Comparison of ENCODE assay signal across 8 cellular contexts in the genomic region with DNA sequence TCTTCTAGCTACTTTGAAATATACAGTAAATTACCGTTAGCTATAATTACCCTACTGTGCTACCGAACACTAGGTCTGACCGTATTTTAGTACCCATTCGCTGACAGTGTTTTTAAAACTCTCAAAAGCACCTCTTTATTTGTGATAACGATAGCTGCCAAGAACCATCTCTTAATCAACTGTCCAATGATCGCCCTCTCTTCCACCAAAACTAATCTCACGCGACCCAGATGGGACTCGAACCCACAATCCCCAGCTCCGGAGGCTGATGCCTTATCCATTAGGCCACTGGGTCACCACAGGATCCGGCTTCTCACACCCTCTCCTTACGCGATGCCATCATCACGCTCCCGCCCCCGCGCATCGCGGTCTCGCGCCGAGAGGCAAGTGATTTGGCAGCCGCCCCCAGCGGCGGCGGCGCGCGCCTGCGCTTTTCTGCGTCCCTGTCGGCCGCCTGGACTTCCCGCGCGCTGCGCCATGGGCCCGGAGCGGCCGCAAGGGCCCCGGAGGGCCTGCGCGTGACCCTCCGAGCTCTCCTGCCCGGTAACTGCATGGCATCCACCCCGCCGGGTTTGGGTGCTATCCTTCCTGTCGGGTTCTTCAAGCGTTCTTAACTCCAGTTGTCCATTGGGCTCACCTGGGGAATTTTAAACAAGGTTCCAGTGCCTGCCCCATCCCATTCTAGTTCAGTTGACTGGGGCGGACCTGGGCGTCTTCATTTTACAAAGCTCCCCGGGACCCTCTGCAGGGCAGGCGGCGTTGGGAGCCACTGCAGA. TPM values are rescaled to one million over a fixed set of nuclear protein-coding genes. Genes with fewer than 3 reads are reported as not detected.
DNase-seq lines count a peak whose midpoint lies in the region; ATAC-seq, FAIRE-seq and TF ChIP-seq lines count a peak whose summit lies in the region.

No MANE protein-coding gene starts in this region.

- ATAC-seq in CD4-positive, alpha-beta T cell (ENCODE audit: poor library complexity) = peak; percentile 93
- ATAC-seq in GM19395 (IDR thresholded peaks at IDR 0.05; ENCODE audit: unreplicated experiment) (peak; percentile 95), HG03558 (IDR thresholded peaks at IDR 0.05; ENCODE audit: extremely low read depth, unreplicated experiment) (peak; percentile 80), HepG2 (peak; percentile 93)

- H2AFZ ChIP-seq in HepG2 (ENCODE audit: low read length) = peak overlapping the region; percentile 90

- intact Hi-C loops in CD4-positive, alpha-beta T cell (cut with DNase I, micrococcal nuclease) = loop anchor here (1.0 to 2.0 kb wide), 3 partner anchors 15 to 25 kb away; partner anchors contain the start of gene KPNA2 (in 2 of the 2)
- intact Hi-C loops in HepG2 (cut with micrococcal nuclease; ENCODE audit: unreplicated experiment) = loop anchor here (1.0 to 2.0 kb wide), 2 partner anchors 8 to 15 kb away; partner anchors contain the start of gene KPNA2

- no peaks in the 10 kb centered on the region for H3K9me3 ChIP-seq in CD4-positive, alpha-beta T cell (ENCODE audit: control insufficient read depth, low read length)
- no peaks in the 10 kb centered on the region for H3K9me3 ChIP-seq in HepG2 (ENCODE audit: low read length)

- peaks cover 21% of the 10 kb centered on the region for H3K4me1 Mint-ChIP-seq in CD4-positive, alpha-beta T cell (ENCODE audit: low read depth)

- FAIRE-seq in HepG2 (lab: Jason Lieb, UNC) = peak; percentile 63

- in situ Hi-C loops in HepG2 (cut with HindIII; ENCODE audit: extremely low pct_ligation_motif_present, low pct_unique_long_range_greater_than_20kb) = no loop called here

- TF ChIP-seq EP300 in HepG2 (IDR thresholded peaks at IDR 0.05; ENCODE audit: low read depth in 2 of 2, low read length in 2 of 2) = 0 out of 4 replicates have a peak, but pooled peaks of 1 of the 2 experiments have one; percentile 28
- TF ChIP-seq EP300 in HepG2 (CRISPR knock-in tag; IDR thresholded peaks at IDR 0.05; ENCODE audit: borderline replicate concordance) = peak; percentile 33; the same call in 1 of the 2 replicates

- H4K20me1 ChIP-seq in HepG2 (ENCODE audit: insufficient read depth, low read length) = no peaks in the 10 kb centered on the region

- TF ChIP-seq RAD21 in HepG2 (CRISPR knock-in tag; IDR thresholded peaks at IDR 0.05) = peak; percentile 81

- no peak overlapping the region for H3K27ac ChIP-seq in CD4-positive, alpha-beta T cell (ENCODE audit: low read depth, low read length)
- H3K27ac ChIP-seq in HepG2 (ENCODE audit: extremely low read length, insufficient read depth, low read length) = peak overlapping the region; percentile 92

- H3K36me3 Mint-ChIP-seq in CD4-positive, alpha-beta T cell (ENCODE audit: low read depth) = peaks cover 13% of the 10 kb centered on the region

- H3K36me3 ChIP-seq in HepG2 (replicated peaks in 1 of 2; ENCODE audit: control insufficient read depth in 1 of 2, insufficient read depth in 2 of 2, low read length in 2 of 2) = no peaks in the 10 kb centered on the region

- BruUV-seq in HepG2 (replicated peaks; lab: Mats Ljungman, UMichigan) = TSS peak; percentile 87

- no peaks in the 10 kb centered on the region for H3K27me3 ChIP-seq in CD4-positive, alpha-beta T cell (ENCODE audit: control insufficient read depth, insufficient read depth, low read length)
- H3K27me3 ChIP-seq in HepG2 (ENCODE audit: control insufficient read depth in 1 of 2, insufficient read depth in 2 of 2, low read length in 2 of 2) = peaks cover 0 to 2% of the 10 kb centered on the region in 2 experiments; a peak in 1 of 5 replicates

- H3K27ac Mint-ChIP-seq in CD4-positive, alpha-beta T cell = peak overlapping the region; percentile 92

- under 1% methylated on average over 28 of the region's 54 CpGs for WGBS in HepG2 (ENCODE audit: low lambda C conversion rate)

- H3K79me2 ChIP-seq in HepG2 (ENCODE audit: insufficient read depth, low read length) = no peaks in the 10 kb centered on the region

- TF ChIP-seq POLR2A in HepG2 (IDR thresholded peaks at IDR 0.05; ENCODE audit: insufficient read depth in 1 of 2, low read depth in 2 of 2, low read length in 2 of 2) = peak; percentile 95 to 96

- peak overlapping the region; percentile 85 for H3K9ac ChIP-seq in HepG2 (ENCODE audit: insufficient read depth, low read depth, low read length)

- CTCF ChIA-PET in CD4-positive, alpha-beta T cell (lab: Charles Lee) = interaction anchor here (1.2 to 1.4 kb wide), 6 partner anchors 10 to 27 kb away, joined by 3 to 5 read pairs (median 4); partner anchors contain the start of gene KPNA2
- CTCF ChIA-PET in HepG2 (lab: Yijun Ruan, JAX; ENCODE audit: low intra/inter-chr PET ratio, low total read pairs) = no interaction called here

- H3K4me1 ChIP-seq in HepG2 (ENCODE audit: insufficient read depth, low read length) = peaks cover 50% of the 10 kb centered on the region

- POLR2A ChIA-PET in CD4-positive, alpha-beta T cell (lab: Charles Lee) = interaction anchor here (1.0 to 2.4 kb wide), 5 partner anchors 9 to 161 kb away, joined by 3 to 18 read pairs (median 4); partner anchors contain the start of genes C17orf58 and KPNA2
- POLR2A ChIA-PET in HepG2 (lab: Yijun Ruan, JAX) = interaction anchor here (0.6 to 2.1 kb wide), 18 partner anchors 10 to 493 kb away, joined by 3 to 44 read pairs (median 4); partner anchors contain the start of genes AMZ2, BPTF, C17orf58 and KPNA2

- H3K9me3 Mint-ChIP-seq in CD4-positive, alpha-beta T cell = no peaks in the 10 kb centered on the region

- H3K4me3 Mint-ChIP-seq in CD4-positive, alpha-beta T cell = peak overlapping the region; percentile 87

- H3K4me3 ChIP-seq in HepG2 (replicated peaks in 1 of 3; ENCODE audit: insufficient read depth in 1 of 3, low read depth in 2 of 3, low read length in 3 of 3) = peak overlapping the region; percentile 65 to 75 (median 67)

- TF ChIP-seq CTCF in CD4-positive, alpha-beta T cell (IDR thresholded peaks at IDR 0.05) = peak; percentile 44
- TF ChIP-seq CTCF in HepG2 (CRISPR knock-in tag; IDR thresholded peaks at IDR 0.05) = peak; percentile 65

- peak; percentile 91 to 99 (median 95) for DNase-seq in CD4-positive, alpha-beta T cell
- DNase-seq in NCI-H69 (lab: John Stamatoyannopoulos, UW) (peak; percentile 97), dermis blood vessel endothelial cell (peak; percentile 98), HepG2 (ENCODE audit: low spot score) (peak; percentile 95)
- DNase-seq in activated CD4-positive, alpha-beta T cell treated with anti-CD3 and anti-CD28 coated beads, Interleukin-2, amount 50 U/mL, for 24 hours (ENCODE audit: low read depth in 1 of 2, low spot score in 1 of 2) = peak; percentile 98 to 100
- peak; percentile 100 for DNase-seq in stimulated activated CD4-positive, alpha-beta T cell treated with anti-CD3 and anti-CD28 coated beads, Interleukin-2, amount 100 ng/mL, for 48 hours

- H3K4me2 ChIP-seq in HepG2 (ENCODE audit: low read depth, low read length) = peak overlapping the region; percentile 85

- peaks cover 9% of the 10 kb centered on the region for H3K27me3 Mint-ChIP-seq in CD4-positive, alpha-beta T cell

RNA-seq across cellular contexts. Expression of gene KPNA2, which starts 15.7 kb away (rescaled TPM):
- total RNA-seq in CD4-positive, alpha-beta T cell = 10 to 100 TPM; 64.4 to 65.9 TPM
- total RNA-seq in dermis blood vessel endothelial cell = 96.5 and 179 TPM in 2 replicates
- total RNA-seq in HepG2 (2016; rRNA removed; fragmentation: Illumina TruSeq; extraction: Trizol) = 305 and 410 TPM in 2 replicates
- 130 and 151 TPM in 2 replicates for total RNA-seq in HepG2 (2016; cell fraction: cytosol; rRNA removed; fragmentation: Illumina TruSeq; extraction: Trizol; ENCODE audit: low read depth)
- 293 and 395 TPM in 2 replicates for total RNA-seq in HepG2 (2016; cell fraction: insoluble cytoplasmic fraction; rRNA removed; fragmentation: Illumina TruSeq; extraction: Trizol)
- total RNA-seq in HepG2 (2016; cell fraction: membrane; rRNA removed; fragmentation: Illumina TruSeq; extraction: Trizol) = 181 and 208 TPM in 2 replicates
- 176 and 216 TPM in 2 replicates for total RNA-seq in HepG2 (2016; cell fraction: nucleus; rRNA removed; fragmentation: Illumina TruSeq; extraction: Trizol)
- 76.7 and 111 TPM in 2 replicates for polyA plus RNA-seq in HepG2 (2011; rRNA removed)
- polyA plus RNA-seq in HepG2 (2011; cell fraction: cytosol; rRNA removed) = 89.6 and 93.6 TPM in 2 replicates
- 62.8 and 68.9 TPM in 2 replicates for polyA plus RNA-seq in HepG2 (2011; cell fraction: nucleus; rRNA removed)
- polyA plus RNA-seq in HepG2 (2012) = 104 and 144 TPM in 2 replicates
- polyA plus RNA-seq in HepG2 (2016; cell fraction: cytosol; fragmentation: Illumina TruSeq; extraction: Trizol; ENCODE audit: low read depth) = 63.3 and 66.0 TPM in 2 replicates
- polyA plus RNA-seq in HepG2 (2016; cell fraction: insoluble cytoplasmic fraction; fragmentation: Illumina TruSeq; extraction: Trizol; ENCODE audit: low read depth) = 396 and 415 TPM in 2 replicates
- 85.9 and 88.8 TPM in 2 replicates for polyA plus RNA-seq in HepG2 (2016; cell fraction: membrane; fragmentation: Illumina TruSeq; extraction: Trizol; ENCODE audit: low read depth)
- polyA plus RNA-seq in HepG2 (2016; cell fraction: nucleus; fragmentation: Illumina TruSeq; extraction: Trizol; ENCODE audit: insufficient read depth, low read depth) = 251 and 259 TPM in 2 replicates
- 207 and 617 TPM in 2 replicates for polyA minus RNA-seq in HepG2 (2011; rRNA and poly(A)+ RNA removed; ENCODE audit: low replicate concordance)
- polyA minus RNA-seq in HepG2 (2011; cell fraction: cytosol; rRNA and poly(A)+ RNA removed) = 122 and 150 TPM in 2 replicates
- polyA minus RNA-seq in HepG2 (2011; cell fraction: nucleus; rRNA and poly(A)+ RNA removed) = 120 and 124 TPM in 2 replicates

RNA-seq across cellular contexts. Expression of gene C17orf58, which starts 23.6 kb away (rescaled TPM):
- under 1 TPM; 0.22 to 0.31 TPM for total RNA-seq in CD4-positive, alpha-beta T cell
- total RNA-seq in dermis blood vessel endothelial cell (21.3 and 35.6 TPM in 2 replicates), HepG2 (2016; rRNA removed; fragmentation: Illumina TruSeq; extraction: Trizol) (15.6 and 15.8 TPM in 2 replicates)
- 12.9 and 19.3 TPM in 2 replicates for total RNA-seq in HepG2 (2016; cell fraction: cytosol; rRNA removed; fragmentation: Illumina TruSeq; extraction: Trizol; ENCODE audit: low read depth)
- total RNA-seq in HepG2 (2016; cell fraction: insoluble cytoplasmic fraction; rRNA removed; fragmentation: Illumina TruSeq; extraction: Trizol) = 16.5 and 17.3 TPM in 2 replicates
- 26.7 and 28.4 TPM in 2 replicates for total RNA-seq in HepG2 (2016; cell fraction: membrane; rRNA removed; fragmentation: Illumina TruSeq; extraction: Trizol)
- 7.5 and 8.2 TPM in 2 replicates for total RNA-seq in HepG2 (2016; cell fraction: nucleus; rRNA removed; fragmentation: Illumina TruSeq; extraction: Trizol)
- polyA plus RNA-seq in HepG2 (2011; rRNA removed) = 14.7 and 15.8 TPM in 2 replicates
- 13.6 and 14.2 TPM in 2 replicates for polyA plus RNA-seq in HepG2 (2011; cell fraction: cytosol; rRNA removed)
- polyA plus RNA-seq in HepG2 (2011; cell fraction: nucleus; rRNA removed) = 5.0 and 6.4 TPM in 2 replicates
- polyA plus RNA-seq in HepG2 (2012) = 8.2 and 10.9 TPM in 2 replicates
- polyA plus RNA-seq in HepG2 (2016; cell fraction: cytosol; fragmentation: Illumina TruSeq; extraction: Trizol; ENCODE audit: low read depth) = 17.7 and 20.4 TPM in 2 replicates
- 19.2 and 21.6 TPM in 2 replicates for polyA plus RNA-seq in HepG2 (2016; cell fraction: insoluble cytoplasmic fraction; fragmentation: Illumina TruSeq; extraction: Trizol; ENCODE audit: low read depth)
- polyA plus RNA-seq in HepG2 (2016; cell fraction: membrane; fragmentation: Illumina TruSeq; extraction: Trizol; ENCODE audit: low read depth) = 26.7 and 27.3 TPM in 2 replicates
- 17.0 and 18.8 TPM in 2 replicates for polyA plus RNA-seq in HepG2 (2016; cell fraction: nucleus; fragmentation: Illumina TruSeq; extraction: Trizol; ENCODE audit: insufficient read depth, low read depth)
- polyA minus RNA-seq in HepG2 (2011; rRNA and poly(A)+ RNA removed; ENCODE audit: low replicate concordance) = 5.0 and 8.9 TPM in 2 replicates
- 4.3 and 6.3 TPM in 2 replicates for polyA minus RNA-seq in HepG2 (2011; cell fraction: cytosol; rRNA and poly(A)+ RNA removed)
- polyA minus RNA-seq in HepG2 (2011; cell fraction: nucleus; rRNA and poly(A)+ RNA removed) = 2.2 and 3.0 TPM in 2 replicates

Comparison
In these comparisons a context has a peak if more than half of its experiments do, and no peak if none do; other contexts are left out.
1. RNA of gene C17orf58, which starts 23.6 kb away (total RNA-seq): 21.3 to 35.6 TPM in dermis blood vessel endothelial cell and 7.5 to 28.4 TPM in HepG2; 0.22 to 0.31 TPM in CD4-positive, alpha-beta T cell; every median in the first group is over 4 times any median in the second.
2. Peak in every context shown above with its lines, with median percentiles within 50 percentile points of each other: ATAC-seq and DNase-seq.